8 cellular contexts compared by ENCODE assay signal in genomic region chr9:14652729-14653377, GRCh38. TPM values are rescaled to one million over a fixed set of nuclear protein-coding genes. Genes with fewer than 3 reads are reported as not detected.
DNase-seq lines count a peak whose midpoint lies in the region; ATAC-seq and TF ChIP-seq lines count a peak whose summit lies in the region.

No MANE protein-coding gene starts in this region.

- ATAC-seq in GM21515 (IDR thresholded peaks at IDR 0.05; ENCODE audit: unreplicated experiment), result no peak

- H3K27me3 Mint-ChIP-seq in CD14-positive monocyte (ENCODE audit: low read depth in 3 of 3), result no peaks in the 10 kb centered on the region

- no peaks in the 10 kb centered on the region for H3K4me1 Mint-ChIP-seq in CD14-positive monocyte

- TF ChIP-seq CTCF in CD14-positive monocyte (IDR thresholded peaks at IDR 0.05), result no peak

- H3K27ac Mint-ChIP-seq in CD14-positive monocyte, result no peak overlapping the region

- H3K9me3 Mint-ChIP-seq in CD14-positive monocyte, result peaks cover 8 to 17% (median 12%) of the 10 kb centered on the region in 7 donors

- peak; percentile 31 for DNase-seq in DMS153 treated with DMSO at 0.1 percent for 48 hours (lab: John Stamatoyannopoulos, UW; ENCODE audit: unreplicated experiment)
- no peak for DNase-seq in DMS153 (lab: John Stamatoyannopoulos, UW)
- peak; percentile 9 for DNase-seq in NCI-H345 treated with DMSO at 0.1 percent for 48 hours (lab: John Stamatoyannopoulos, UW; ENCODE audit: unreplicated experiment)
- peak; percentile 52 for DNase-seq in dermis blood vessel endothelial cell
- peak; percentile 40 for DNase-seq in pons (ENCODE audit: low spot score)
- no peak for DNase-seq in CD14-positive monocyte (ENCODE audit: low spot score)
- DNase-seq in SIG-M5 treated with dmso at 0.1 percent for 504 hours (lab: John Stamatoyannopoulos, UW; ENCODE audit: unreplicated experiment), result no peak

- peaks cover 27 to 28% of the 10 kb centered on the region in 2 donors for H3K36me3 Mint-ChIP-seq in CD14-positive monocyte

- no peak overlapping the region for H3K4me3 Mint-ChIP-seq in CD14-positive monocyte

- intact Hi-C loops in CD14-positive monocyte (cut with micrococcal nuclease), result no loop called here

RNA-seq across cellular contexts. Expression of gene ZDHHC21, which starts 40.4 kb away (rescaled TPM):
- total RNA-seq in dermis blood vessel endothelial cell, result 16.7 and 17.2 TPM in 2 replicates
- polyA plus RNA-seq in CD14-positive monocyte, result 1 to 10 TPM in 1 of 2 donors, under 1 TPM in 1; 0.34 to 1.0 TPM

Comparison
In these comparisons a context has a peak if more than half of its experiments do, and no peak if none do; other contexts are left out.
1. DNase-seq: peak in DMS153 treated with DMSO at 0.1 percent for 48 hours (single experiment), NCI-H345 treated with DMSO at 0.1 percent for 48 hours (single experiment), dermis blood vessel endothelial cell (single experiment) and pons (single experiment); none in DMS153 (single experiment), CD14-positive monocyte (single experiment) and SIG-M5 treated with dmso at 0.1 percent for 504 hours (single experiment).